Comparison of ENCODE assay signal across 8 cellular contexts in genomic region chr3:14124223-14124614, GRCh38. TPM values are rescaled to one million over a fixed set of nuclear protein-coding genes. Genes with fewer than 3 reads are reported as not detected.
DNase-seq lines count a peak whose midpoint lies in the region; ATAC-seq and TF ChIP-seq lines count a peak whose summit lies in the region.

No MANE protein-coding gene starts in this region.

- H3K27ac ChIP-seq in endodermal cell (ENCODE audit: low read depth, low read length) = no peak overlapping the region

- WGBS in endodermal cell (ENCODE audit: insufficient coverage in 1 of 2, insufficient read length in 1 of 2), 2 experiments = 1% methylated on average over 24 to 37 of the region's 37 CpGs

- H3K4me1 ChIP-seq in endodermal cell (ENCODE audit: control insufficient read depth, insufficient read depth, low read length) = peaks cover 4% of the 10 kb centered on the region

- CTCF ChIA-PET in activated CD4-positive, alpha-beta memory T cell treated with anti-CD3 and anti-CD28 coated beads for 36 hours (lab: Charles Lee) = interaction anchor here (0.7 to 3.5 kb wide), 10 partner anchors 10 to 476 kb away, joined by 3 to 21 read pairs (median 7); partner anchors contain the start of genes LSM3 and XPC

- POLR2A ChIA-PET in activated CD4-positive, alpha-beta memory T cell treated with anti-CD3 and anti-CD28 coated beads for 36 hours (lab: Charles Lee) = interaction anchor here (0.9 to 4.8 kb wide), 7 partner anchors 10 to 308 kb away, joined by 3 to 52 read pairs (median 5); partner anchors contain the start of genes LSM3 and XPC

- intact Hi-C loops in activated CD4-positive, alpha-beta memory T cell treated with anti-CD3 and anti-CD28 coated beads for 36 hours (cut with micrococcal nuclease) = loop anchor here (1.0 kb wide), 4 partner anchors 20 to 527 kb away; partner anchors contain the start of genes CCDC174, LSM3 and XPC

- peak overlapping the region; percentile 92 for H3K4me3 ChIP-seq in endodermal cell (ENCODE audit: low read length)

- peak; percentile 56 for ATAC-seq in HG02840 (IDR thresholded peaks at IDR 0.05; ENCODE audit: low FRiP score, unreplicated experiment)

- peaks cover 34% of the 10 kb centered on the region for H3K36me3 Mint-ChIP-seq in activated CD4-positive, alpha-beta memory T cell treated with anti-CD3 and anti-CD28 coated beads for 36 hours
- H3K36me3 Mint-ChIP-seq in endodermal cell (ENCODE audit: low read depth) = peaks cover 54% of the 10 kb centered on the region

- no peaks in the 10 kb centered on the region for H3K27me3 Mint-ChIP-seq in activated CD4-positive, alpha-beta memory T cell treated with anti-CD3 and anti-CD28 coated beads for 36 hours
- no peaks in the 10 kb centered on the region for H3K27me3 Mint-ChIP-seq in endodermal cell (ENCODE audit: insufficient read depth)

- peaks cover 39% of the 10 kb centered on the region for H3K9me3 ChIP-seq in endodermal cell (ENCODE audit: control insufficient read depth, low read length)

- peak overlapping the region; percentile 81 for H3K27ac Mint-ChIP-seq in activated CD4-positive, alpha-beta memory T cell treated with anti-CD3 and anti-CD28 coated beads for 36 hours
- H3K27ac Mint-ChIP-seq in endodermal cell = peak overlapping the region; percentile 88

- peaks cover 62% of the 10 kb centered on the region for H3K36me3 ChIP-seq in endodermal cell (ENCODE audit: control insufficient read depth, insufficient read depth, low read length)

- DNase-seq in NCI-H510A treated with DMSO at 0.1 percent for 48 hours (lab: John Stamatoyannopoulos, UW) (peak; percentile 31), NCI-H510A (lab: John Stamatoyannopoulos, UW) (no peak), NCI-H2029 (lab: John Stamatoyannopoulos, UW) (peak; percentile 62), endodermal cell (peak; percentile 80), midbrain (lab: John Stamatoyannopoulos, UW) (peak; percentile 66)
- DNase-seq in activated CD4-positive, alpha-beta memory T cell treated with anti-CD3 and anti-CD28 coated beads for 36 hours = peak; percentile 71
- peak; percentile 35 to 60 for DNase-seq in stimulated activated CD8-positive, alpha-beta memory T cell treated with anti-CD3 and anti-CD28 coated beads, Interleukin-7, amount 100 ng/mL, for 48 hours (ENCODE audit: extremely low read depth in 1 of 2, low read depth in 1 of 2)

- H3K4me1 Mint-ChIP-seq in activated CD4-positive, alpha-beta memory T cell treated with anti-CD3 and anti-CD28 coated beads for 36 hours (ENCODE audit: low read depth) = peaks cover 51% of the 10 kb centered on the region
- peaks cover 19% of the 10 kb centered on the region for H3K4me1 Mint-ChIP-seq in endodermal cell

- H3K4me3 Mint-ChIP-seq in activated CD4-positive, alpha-beta memory T cell treated with anti-CD3 and anti-CD28 coated beads for 36 hours = peak overlapping the region; percentile 86
- H3K4me3 Mint-ChIP-seq in endodermal cell = peak overlapping the region; percentile 93

- TF ChIP-seq CTCF in endodermal cell (conservative IDR thresholded peaks at IDR 0.05) = no peak

- no peaks in the 10 kb centered on the region for H3K27me3 ChIP-seq in endodermal cell (ENCODE audit: control insufficient read depth, insufficient read depth, low read length, poor library complexity, severe bottlenecking)

- peak overlapping the region; percentile 89 for H3K9ac ChIP-seq in endodermal cell (ENCODE audit: extremely low read depth, low read length, poor library complexity, severe bottlenecking)

- H3K9me3 Mint-ChIP-seq in activated CD4-positive, alpha-beta memory T cell treated with anti-CD3 and anti-CD28 coated beads for 36 hours = no peaks in the 10 kb centered on the region
- peaks cover 16% of the 10 kb centered on the region for H3K9me3 Mint-ChIP-seq in endodermal cell

RNA-seq across cellular contexts. Expression of gene CHCHD4, which starts 0.5 kb away (rescaled TPM):
- 10 to 100 TPM; 17.5 to 19.2 TPM for total RNA-seq in activated CD4-positive, alpha-beta memory T cell treated with anti-CD3 and anti-CD28 coated beads for 36 hours
- total RNA-seq in endodermal cell = 10 to 100 TPM; 16.2 to 20.5 TPM
- 16.4 TPM for polyA plus RNA-seq in endodermal cell (2013, experiment 1 of 2)
- polyA plus RNA-seq in endodermal cell (2013, experiment 2 of 2) = 14.7 TPM

RNA-seq across cellular contexts. Expression of gene TMEM43, which starts 0.6 kb away (rescaled TPM):
- total RNA-seq in activated CD4-positive, alpha-beta memory T cell treated with anti-CD3 and anti-CD28 coated beads for 36 hours = 10 to 100 TPM; 31.0 to 32.4 TPM
- 10 to 100 TPM; 28.9 to 39.3 TPM for total RNA-seq in endodermal cell
- 45.4 TPM for polyA plus RNA-seq in endodermal cell (2013, experiment 1 of 2)
- polyA plus RNA-seq in endodermal cell (2013, experiment 2 of 2) = 44.9 TPM

RNA-seq across cellular contexts. Expression of gene XPC, which starts 54.2 kb away (rescaled TPM):
- 10 to 100 TPM; 27.8 to 31.6 TPM for total RNA-seq in activated CD4-positive, alpha-beta memory T cell treated with anti-CD3 and anti-CD28 coated beads for 36 hours
- total RNA-seq in endodermal cell = 10 to 100 TPM; 33.0 to 40.0 TPM
- 37.6 TPM for polyA plus RNA-seq in endodermal cell (2013, experiment 1 of 2)
- polyA plus RNA-seq in endodermal cell (2013, experiment 2 of 2) = 34.9 TPM

RNA-seq across cellular contexts. Expression of gene LSM3, which starts 54.4 kb away (rescaled TPM):
- 10 to 100 TPM; 22.1 to 22.9 TPM for total RNA-seq in activated CD4-positive, alpha-beta memory T cell treated with anti-CD3 and anti-CD28 coated beads for 36 hours
- total RNA-seq in endodermal cell = 10 to 100 TPM; 18.1 to 19.7 TPM
- 21.2 TPM for polyA plus RNA-seq in endodermal cell (2013, experiment 1 of 2)
- 21.9 TPM for polyA plus RNA-seq in endodermal cell (2013, experiment 2 of 2)
